Comparison of ENCODE assay signal across 1 cellular context in genomic region chr3:44976002-44976815, GRCh38.
A peak's percentile ranks its signal among the peaks of the same experiment; 100 is the strongest.
TF ChIP-seq lines count a peak whose summit lies in the region.

TSS of gene EXOSC7 (plus strand) at chr3:44976244. CDS start at chr3:44976278, 34 bp downstream.
TSS of gene ZDHHC3 (minus strand) at chr3:44976174. CDS start at chr3:44959436, 16,738 bp downstream.

TF ChIP-seq in HepG2, 621 proteins besides CTCF, POLR2A, EP300 and RAD21 (continued from another document and continues in another):
- TF ChIP-seq PATZ1 (CRISPR knock-in tag; IDR thresholded peaks at IDR 0.05) (peak; percentile 87), THAP11 (CRISPR knock-in tag; IDR thresholded peaks at IDR 0.05) (peak; percentile 86), DMTF1 (CRISPR knock-in tag; IDR thresholded peaks at IDR 0.05) (no peak), ZNF770 (CRISPR knock-in tag; IDR thresholded peaks at IDR 0.05) (0 out of 2 replicates have a peak, but pooled peaks have one; percentile 19), TOE1 (CRISPR knock-in tag; IDR thresholded peaks at IDR 0.05) (0 out of 2 replicates have a peak, but pooled peaks have one; percentile 37), FOXK2 (IDR thresholded peaks at IDR 0.05) (no peak), ZNF629 (CRISPR knock-in tag; conservative IDR thresholded peaks at IDR 0.05) (peak; percentile 97), KDM2A (CRISPR knock-in tag; IDR thresholded peaks at IDR 0.05; ENCODE audit: borderline replicate concordance, low read depth) (peak; percentile 84), SSRP1 (CRISPR knock-in tag; IDR thresholded peaks at IDR 0.05) (no peak), ZFAT (CRISPR knock-in tag; conservative IDR thresholded peaks at IDR 0.05) (no peak), DRAP1 (CRISPR knock-in tag; IDR thresholded peaks at IDR 0.05) (peak; percentile 52; the same call in 1 of the 2 replicates), TSC22D2 (CRISPR knock-in tag; IDR thresholded peaks at IDR 0.05; ENCODE audit: borderline replicate concordance) (peak; percentile 68; the same call in 1 of the 2 replicates), CC2D1A (CRISPR knock-in tag; IDR thresholded peaks at IDR 0.05) (no peak), JUNB (CRISPR knock-in tag; IDR thresholded peaks at IDR 0.05; ENCODE audit: borderline replicate concordance) (no peak), MLX (CRISPR knock-in tag; IDR thresholded peaks at IDR 0.05) (0 out of 2 replicates have a peak, but pooled peaks have one; percentile 11), ZNF563 (CRISPR knock-in tag; IDR thresholded peaks at IDR 0.05) (no peak), HOXD1 (CRISPR knock-in tag; IDR thresholded peaks at IDR 0.05) (0 out of 2 replicates have a peak, but pooled peaks have one; percentile 31), ZNF205 (CRISPR knock-in tag; IDR thresholded peaks at IDR 0.05) (0 out of 2 replicates have a peak, but pooled peaks have one; percentile 53), ZNF510 (CRISPR knock-in tag; IDR thresholded peaks at IDR 0.05; ENCODE audit: low read depth) (no peak), KMT2A (CRISPR knock-in tag; IDR thresholded peaks at IDR 0.05) (peak; percentile 91), ZNF766 (CRISPR knock-in tag; IDR thresholded peaks at IDR 0.05; ENCODE audit: borderline replicate concordance) (0 out of 2 replicates have a peak, but pooled peaks have one; percentile 23), KDM5B (CRISPR knock-in tag; IDR thresholded peaks at IDR 0.05; ENCODE audit: borderline replicate concordance) (0 out of 2 replicates have a peak, but pooled peaks have one; percentile 27), ZNF430 (CRISPR knock-in tag; IDR thresholded peaks at IDR 0.05) (peak; percentile 79), ZNF652 (CRISPR knock-in tag; IDR thresholded peaks at IDR 0.05; ENCODE audit: borderline replicate concordance, low read depth) (no peak), ZNF225 (CRISPR knock-in tag; IDR thresholded peaks at IDR 0.05) (no peak; the same call in 1 of the 2 replicates), MYNN (CRISPR knock-in tag; IDR thresholded peaks at IDR 0.05; ENCODE audit: low read depth) (no peak; the same call in 1 of the 2 replicates), ZMYM4 (CRISPR knock-in tag; IDR thresholded peaks at IDR 0.05) (peak; percentile 77), ZNF609 (CRISPR knock-in tag; IDR thresholded peaks at IDR 0.05; ENCODE audit: borderline replicate concordance) (no peak), NR2F2 (IDR thresholded peaks at IDR 0.05; ENCODE audit: borderline replicate concordance, low read depth) (no peak), ZNF24 (IDR thresholded peaks at IDR 0.05) (no peak), ZNF616 (CRISPR knock-in tag; IDR thresholded peaks at IDR 0.05; ENCODE audit: low read depth) (no peak), NR2C2 (CRISPR knock-in tag; IDR thresholded peaks at IDR 0.05; ENCODE audit: borderline replicate concordance) (peak; percentile 65; the same call in 1 of the 2 replicates), HNF1B (CRISPR knock-in tag; IDR thresholded peaks at IDR 0.05) (peak; percentile 28; the same call in 1 of the 2 replicates)
